ENCODE assay signal across 21 cellular contexts in genomic region chr3:71183544-71183943, GRCh38.
DNase-seq lines count a peak whose midpoint lies in the region; ATAC-seq and TF ChIP-seq lines count a peak whose summit lies in the region.
"Had no signal": no experiment of that assay in that cellular context is flagged by ENCODE, and none has a peak within 500 bp of the region (broad histone marks: within the 10 kb centered on the region; RNA-seq: fewer than 3 reads in every experiment).

No MANE protein-coding gene starts in this region.

- WGBS in heart left ventricle, 4 donors, result 86 to 94% (median 92%) methylated on average over 5 of the region's 5 CpGs

- no peaks in the 10 kb centered on the region for H3K36me3 ChIP-seq in heart left ventricle
- peaks cover 29% of the 10 kb centered on the region; the same call in 1 of the 2 replicates for H3K36me3 ChIP-seq in Karpas-422 (ENCODE audit: insufficient read depth, low read length)

- H3K4me1 ChIP-seq in heart left ventricle (peaks cover 0 to 12% (median 0%) of the 10 kb centered on the region in 12 donors), Karpas-422 (ENCODE audit: low read length) (peaks cover 66% of the 10 kb centered on the region)

- H3K4me3 ChIP-seq in heart left ventricle (no peak overlapping the region), Karpas-422 (ENCODE audit: low read length) (peak overlapping the region; percentile 20; the same call in 1 of the 2 replicates)

- peaks cover 44% of the 10 kb centered on the region for H3K36me3 Mint-ChIP-seq in activated B cell treated with CpG ODN at 0.5 μM for 24 hours (ENCODE audit: low read depth)

- POLR2A ChIA-PET in activated B cell treated with CpG ODN at 0.5 μM for 24 hours (lab: Charles Lee), result no interaction called here

- H3K4me1 Mint-ChIP-seq in activated B cell treated with CpG ODN at 0.5 μM for 24 hours, result peaks cover 46% of the 10 kb centered on the region

- CTCF ChIA-PET in activated B cell treated with CpG ODN at 0.5 μM for 24 hours (lab: Charles Lee), result no interaction called here

- TF ChIP-seq CTCF in heart left ventricle (IDR thresholded peaks at IDR 0.05), result no peak
- no peak for TF ChIP-seq CTCF in activated B cell treated with CpG ODN at 0.5 μM for 24 hours (IDR thresholded peaks at IDR 0.05)

- H3K4me3 Mint-ChIP-seq in activated B cell treated with CpG ODN at 0.5 μM for 24 hours, result no peak overlapping the region
- H3K4me3 Mint-ChIP-seq: CD4-positive, alpha-beta memory T cell had no signal

- no peak overlapping the region for H3K9ac ChIP-seq in Karpas-422 (ENCODE audit: low read length)

- no peaks in the 10 kb centered on the region for H4K20me1 ChIP-seq in Karpas-422 (ENCODE audit: insufficient read depth, low read depth, low read length)

- no peaks in the 10 kb centered on the region for H3K27me3 ChIP-seq in heart left ventricle
- H3K27me3 ChIP-seq in Karpas-422 (ENCODE audit: low read length), result no peaks in the 10 kb centered on the region

- no peak overlapping the region for H2AFZ ChIP-seq in Karpas-422 (ENCODE audit: low read length)

- DNase-seq in heart left ventricle (no peak), left cardiac atrium (no peak), Karpas-422 (peak; percentile 83), activated B cell treated with CpG ODN at 0.5 μM for 24 hours (no peak), NCI-H446 treated with DMSO at 0.1 percent for 48 hours (lab: John Stamatoyannopoulos, UW) (no peak), iPS-NIHi11 (ENCODE audit: low spot score) (no peak)
- no peak for DNase-seq in stimulated activated CD4-positive, alpha-beta T cell treated with anti-CD3 and anti-CD28 coated beads, Interleukin-4, amount 100 ng/mL, for 4 hours
- DNase-seq: CD4-positive, alpha-beta memory T cell; DND-41; GOT3; HCEC 1CT; KG1; NCI-H1105; NCI-H146; NCI-H2029; NCI-H2227 treated with DMSO at 0.1 percent for 48 hours; NCI-H510A treated with DMSO at 0.1 percent for 48 hours; NCI-H774; PC-3; SIG-M5 had no signal

- no peaks in the 10 kb centered on the region for H3K27me3 Mint-ChIP-seq in activated B cell treated with CpG ODN at 0.5 μM for 24 hours
- H3K27me3 Mint-ChIP-seq: CD4-positive, alpha-beta memory T cell had no signal

- no peaks in the 10 kb centered on the region for H3K9me2 ChIP-seq in Karpas-422 (replicated peaks; ENCODE audit: insufficient read depth, low read length)

- intact Hi-C loops in heart left ventricle (cut with DNase I), result no loop called here
- intact Hi-C loops in left cardiac atrium (cut with DNase I), result no loop called here
- intact Hi-C loops in activated B cell treated with CpG ODN at 0.5 μM for 24 hours (cut with micrococcal nuclease), result no loop called here

- H3K9me3 ChIP-seq in heart left ventricle (no peaks in the 10 kb centered on the region), Karpas-422 (ENCODE audit: low read length) (no peaks in the 10 kb centered on the region)

- H3K27ac Mint-ChIP-seq in activated B cell treated with CpG ODN at 0.5 μM for 24 hours, result peak overlapping the region; percentile 53

- H3K4me2 ChIP-seq in Karpas-422 (ENCODE audit: low read depth, low read length, poor library complexity, severe bottlenecking), result peak overlapping the region; percentile 54

- peak in 3 of 4 donors; percentile 37 to 73 (median 66) for ATAC-seq in heart left ventricle
- no peak for ATAC-seq in left cardiac atrium
- peak; percentile 60 for ATAC-seq in activated B cell treated with CpG ODN at 0.5 μM for 24 hours (ENCODE audit: low read depth)
- ATAC-seq: PC-3, SK-N-SH treated with all-trans-retinoic acid at 6 μM for 48 hours had no signal

- H3K27ac ChIP-seq in heart left ventricle (no peak overlapping the region), Karpas-422 (ENCODE audit: low read length) (peak overlapping the region; percentile 69)

- H3K9me3 Mint-ChIP-seq in activated B cell treated with CpG ODN at 0.5 μM for 24 hours, result no peaks in the 10 kb centered on the region

- peaks cover 78% of the 10 kb centered on the region for H3K79me2 ChIP-seq in Karpas-422 (ENCODE audit: low read length)

- TF ChIP-seq POLR2A in heart left ventricle (IDR thresholded peaks at IDR 0.05), result no peak

Comparison
In these comparisons a context has a peak if more than half of its experiments do, and no peak if none do; other contexts are left out.
1. ATAC-seq: peak in heart left ventricle (3 of 4) and activated B cell treated with CpG ODN at 0.5 μM for 24 hours (single experiment); none in left cardiac atrium (0 of 2).